Comparison of ENCODE assay signal across 10 cellular contexts in genomic region chr4:1763550-1764080, GRCh38. TPM values are rescaled to one million over a fixed set of nuclear protein-coding genes. Genes with fewer than 3 reads are reported as not detected.
A peak's percentile ranks its signal among the peaks of the same experiment; 100 is the strongest.
DNase-seq lines count a peak whose midpoint lies in the region; ATAC-seq and TF ChIP-seq lines count a peak whose summit lies in the region.
"Had no signal": no experiment of that assay in that cellular context is flagged by ENCODE, and none has a peak within 500 bp of the region (broad histone marks: within the 10 kb centered on the region; RNA-seq: fewer than 3 reads in every experiment).

No MANE protein-coding gene starts in this region.

- H3K4me3 ChIP-seq in AG09309 (ENCODE audit: control insufficient read depth, low read depth, low read length) (no peak overlapping the region), mucosa of descending colon (no peak overlapping the region)

- TF ChIP-seq CTCF in AG09309 (IDR thresholded peaks at IDR 0.05; ENCODE audit: control insufficient read depth, insufficient read depth, low read depth, low read length, missing control alignments): peak; percentile 5
- TF ChIP-seq CTCF in mucosa of descending colon (IDR thresholded peaks at IDR 0.05): no peak

- DNase-seq in AG09309 (ENCODE audit: low read depth) (no peak), NOMO-1 (lab: John Stamatoyannopoulos, UW; ENCODE audit: unreplicated experiment in 2 of 2) (peak; percentile 77 to 81), fibroblast of gingiva (ENCODE audit: low read depth) (peak; percentile 23), mucosa of descending colon (peak in 1 of 3 donors; percentile 53), SIG-M5 treated with dmso at 0.1 percent for 504 hours (lab: John Stamatoyannopoulos, UW; ENCODE audit: unreplicated experiment) (no peak), T-helper 1 cell (no peak)
- DNase-seq: Caco-2, NCI-H2029 treated with DMSO at 0.1 percent for 48 hours had no signal

- no peaks in the 10 kb centered on the region for H3K9me3 ChIP-seq in mucosa of descending colon
- H3K9me3 ChIP-seq: Caco-2 had no signal

- peaks cover 24% of the 10 kb centered on the region for H3K4me1 ChIP-seq in mucosa of descending colon (ENCODE audit: low read depth)

- peak; percentile 52 for ATAC-seq in mucosa of descending colon
- no peak for ATAC-seq in GM18520 (IDR thresholded peaks at IDR 0.05; ENCODE audit: unreplicated experiment)
- no peak for ATAC-seq in HG03097 (IDR thresholded peaks at IDR 0.05; ENCODE audit: low FRiP score, unreplicated experiment)

- no peaks in the 10 kb centered on the region for H3K36me3 ChIP-seq in mucosa of descending colon (ENCODE audit: low read depth)

- intact Hi-C loops in mucosa of descending colon (cut with DNase I, micrococcal nuclease): no loop called here

RNA-seq across cellular contexts. Expression of gene FGFR3, which starts 29.5 kb away (rescaled TPM):
- total RNA-seq in mucosa of descending colon: 10 to 100 TPM; 25.5 to 79.1 (median 31.2) TPM

RNA-seq across cellular contexts. Expression of gene TACC3, which starts 42.3 kb away (rescaled TPM):
- 10 to 100 TPM; 12.0 to 30.2 (median 12.7) TPM for total RNA-seq in mucosa of descending colon

RNA-seq across cellular contexts. Expression of gene TMEM129, which starts 42.5 kb away (rescaled TPM):
- total RNA-seq in mucosa of descending colon: 10 to 100 TPM; 43.7 to 57.0 (median 55.6) TPM

RNA-seq across cellular contexts. Expression of gene SLBP, which starts 51.5 kb away (rescaled TPM):
- total RNA-seq in mucosa of descending colon: 10 to 100 TPM; 21.9 to 31.7 (median 30.6) TPM

Comparison
In these comparisons a context has a peak if more than half of its experiments do, and no peak if none do; other contexts are left out.
1. DNase-seq: peak in NOMO-1 (2 of 2) and fibroblast of gingiva (single experiment); none in AG09309 (single experiment), SIG-M5 treated with dmso at 0.1 percent for 504 hours (single experiment) and T-helper 1 cell (0 of 5).